32 cellular contexts compared by ENCODE assay signal in genomic region chrX:119363391-119363790, GRCh38.
"Had no signal": no experiment of that assay in that cellular context is flagged by ENCODE, and none has a peak within 500 bp of the region (broad histone marks: within the 10 kb centered on the region; RNA-seq: fewer than 3 reads in every experiment).

No MANE protein-coding gene starts in this region.

- H3K4me3 Mint-ChIP-seq: naive thymus-derived CD8-positive, alpha-beta T cell; nephron; neural crest cell; stimulated activated naive B cell treated with anti-CD40 and anti-IgM and Interleukin-4, amounts not matched to agents 10 μg/mL and 1 μg/mL and 100 μg/mL, for 72 hours had no signal

- H2AFZ ChIP-seq: hepatocyte had no signal

- H3K27ac ChIP-seq: heart right ventricle, hepatocyte, left ventricle myocardium inferior, pancreas, prostate gland, sigmoid colon, stomach, testis, thyroid gland, transverse colon, upper lobe of left lung, vagina had no signal

- H3K27ac Mint-ChIP-seq: naive thymus-derived CD8-positive, alpha-beta T cell; nephron; stimulated activated naive B cell treated with anti-CD40 and anti-IgM and Interleukin-4, amounts not matched to agents 10 μg/mL and 1 μg/mL and 100 μg/mL, for 72 hours had no signal

- H3K9me3 Mint-ChIP-seq: naive thymus-derived CD8-positive, alpha-beta T cell; stimulated activated naive B cell treated with anti-CD40 and anti-IgM and Interleukin-4, amounts not matched to agents 10 μg/mL and 1 μg/mL and 100 μg/mL, for 72 hours had no signal

- FAIRE-seq: pancreas, small intestine had no signal

- H3K4me2 ChIP-seq: hepatocyte had no signal

- H3K36me3 Mint-ChIP-seq: naive thymus-derived CD8-positive, alpha-beta T cell; stimulated activated naive B cell treated with anti-CD40 and anti-IgM and Interleukin-4, amounts not matched to agents 10 μg/mL and 1 μg/mL and 100 μg/mL, for 72 hours had no signal

- H3K4me3 ChIP-seq: heart right ventricle, hepatocyte, left ventricle myocardium inferior, lung, pancreas, prostate gland, sigmoid colon, stomach, testis, thyroid gland, transverse colon, upper lobe of left lung, vagina had no signal

- H3K36me3 ChIP-seq: heart right ventricle, left ventricle myocardium inferior, pancreas, prostate gland, sigmoid colon, stomach, thyroid gland, transverse colon, upper lobe of left lung, vagina had no signal

- H3K79me2 ChIP-seq: hepatocyte had no signal

- H3K4me1 ChIP-seq: heart right ventricle, left ventricle myocardium inferior, pancreas, prostate gland, sigmoid colon, stomach, testis, thyroid gland, transverse colon, upper lobe of left lung, vagina had no signal

- DNase-seq: heart right ventricle; islet precursor cell; kidney glomerular epithelial cell; left cardiac atrium; left ventricle myocardium inferior; mesendoderm; midbrain; naive thymus-derived CD8-positive, alpha-beta T cell; nucleus accumbens; pancreas; posterior cingulate gyrus; retina; right cardiac atrium; sigmoid colon; small intestine; stimulated activated CD4-positive, alpha-beta T cell treated with anti-CD3 and anti-CD28 coated beads, Interleukin-1b, Interleukin-23, amount 100 ng/mL, for 48 hours; stimulated activated CD4-positive, alpha-beta T cell treated with anti-CD3 and anti-CD28 coated beads, Interleukin-2, amount 100 ng/mL, for 48 hours; stimulated activated CD4-positive, alpha-beta T cell treated with anti-CD3 and anti-CD28 coated beads, Interleukin-4, amount 100 ng/mL, for 4 hours; stimulated activated CD8-positive, alpha-beta memory T cell treated with anti-CD3 and anti-CD28 coated beads, Interleukin-4, amount 100 ng/mL, for 48 hours; stimulated activated naive B cell treated with anti-CD40 and anti-IgM and Interleukin-4, amounts not matched to agents 10 μg/mL and 1 μg/mL and 100 μg/mL, for 72 hours; stimulated activated naive CD8-positive, alpha-beta T cell treated with anti-CD3 and anti-CD28 coated beads, Interleukin-15, Interleukin-2, amounts not matched to agents 100 U/mL and 50 U/mL, for 24 hours; stomach; testis; transverse colon; upper lobe of left lung had no signal

- ATAC-seq: heart right ventricle; left cardiac atrium; naive thymus-derived CD8-positive, alpha-beta T cell; pancreas; right cardiac atrium; stimulated activated naive B cell treated with anti-CD40 and anti-IgM and Interleukin-4, amounts not matched to agents 10 μg/mL and 1 μg/mL and 100 μg/mL, for 72 hours; stimulated activated naive CD8-positive, alpha-beta T cell treated with anti-CD3 and anti-CD28 coated beads, Interleukin-15, Interleukin-2, amounts not matched to agents 100 U/mL and 50 U/mL, for 24 hours had no signal

- H3K4me1 Mint-ChIP-seq: naive thymus-derived CD8-positive, alpha-beta T cell; nephron; neural crest cell; stimulated activated naive B cell treated with anti-CD40 and anti-IgM and Interleukin-4, amounts not matched to agents 10 μg/mL and 1 μg/mL and 100 μg/mL, for 72 hours had no signal

- H3K27me3 ChIP-seq: heart right ventricle, hepatocyte, pancreas, sigmoid colon, stomach, testis, thyroid gland, transverse colon, upper lobe of left lung, vagina had no signal

- H3K9me3 ChIP-seq: heart right ventricle, left ventricle myocardium inferior, pancreas, prostate gland, sigmoid colon, stomach, testis, thyroid gland, transverse colon, upper lobe of left lung, vagina had no signal
